In the genomic region with DNA sequence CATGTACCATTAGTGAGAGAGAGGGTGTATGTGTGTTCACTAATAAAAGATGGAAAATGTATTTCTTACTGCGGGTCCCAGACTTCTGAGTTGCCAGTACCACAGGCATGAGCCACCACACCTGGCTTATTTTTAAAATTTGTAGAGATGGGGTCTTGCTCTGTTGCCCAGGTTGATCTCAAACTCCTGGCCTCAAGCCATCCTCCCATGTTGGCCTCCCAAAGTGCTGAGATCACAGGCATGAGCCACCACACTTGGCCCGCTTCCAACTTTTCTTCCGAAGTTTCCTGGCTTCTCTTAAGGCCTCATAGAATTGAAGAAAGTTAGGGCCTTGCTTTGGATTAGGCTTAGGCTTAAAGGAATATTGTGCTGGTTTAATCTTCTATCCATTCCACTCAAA, we compare ENCODE assay signal across 2 cellular contexts.
TF ChIP-seq lines count a peak whose summit lies in the region.

No MANE protein-coding gene starts in this region.

TF ChIP-seq in HepG2, 621 proteins besides CTCF, POLR2A, EP300 and RAD21:
- TF ChIP-seq ZNF44 (CRISPR knock-in tag; IDR thresholded peaks at IDR 0.05) (no peak), ZNF121 (CRISPR knock-in tag; IDR thresholded peaks at IDR 0.05) (0 out of 2 replicates have a peak, but pooled peaks have one; percentile 21)

TF ChIP-seq in K562, 482 proteins besides CTCF, POLR2A, EP300 and RAD21:
- TF ChIP-seq RBM25 (IDR thresholded peaks at IDR 0.05; ENCODE audit: low read depth, low read length, severe bottlenecking): peak; percentile 58
- TF ChIP-seq YY1 (IDR thresholded peaks at IDR 0.05; ENCODE audit: borderline replicate concordance in 1 of 3, control insufficient read depth in 1 of 3, extremely low read depth in 1 of 3, insufficient read depth in 3 of 3, insufficient read length in 1 of 3, insufficient replicate concordance in 2 of 3, low read depth in 1 of 3, low read length in 2 of 3): no peak
- TF ChIP-seq NFIX (CRISPR knock-in tag; IDR thresholded peaks at IDR 0.05; ENCODE audit: low read depth): peak; percentile 61; the same call in 1 of the 2 replicates
- no peak for TF ChIP-seq ARID1B (IDR thresholded peaks at IDR 0.05)
- TF ChIP-seq ZNF121 (CRISPR knock-in tag; conservative IDR thresholded peaks at IDR 0.05): peak; percentile 86
- TF ChIP-seq NFIC (IDR thresholded peaks at IDR 0.05): peak; percentile 95
- TF ChIP-seq KDM1A (IDR thresholded peaks at IDR 0.05): 0 out of 4 replicates have a peak, but pooled peaks of 1 of the 2 experiments have one; percentile 11
